In the genomic region with DNA sequence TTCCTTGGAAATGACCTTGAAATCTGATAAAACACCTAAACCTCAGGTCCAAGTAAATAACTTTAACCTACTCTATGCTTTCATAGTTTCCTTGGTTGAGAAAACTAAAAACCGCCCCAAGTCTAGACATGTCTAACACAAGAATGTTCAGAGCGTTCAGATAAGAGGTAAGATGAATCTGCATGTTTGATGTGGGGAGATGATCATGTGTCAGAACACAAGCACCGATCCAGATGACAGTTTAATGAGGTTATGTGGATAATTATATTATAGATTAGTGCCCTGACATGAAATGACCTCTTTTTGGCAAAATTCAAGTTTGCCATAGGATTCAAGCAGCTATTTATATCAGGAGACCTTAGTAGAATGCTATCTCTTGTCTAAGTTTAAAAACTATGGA, we compare ENCODE assay signal across 22 cellular contexts.
"Had no signal": no experiment of that assay in that cellular context is flagged by ENCODE, and none has a peak within 500 bp of the region (broad histone marks: within the 10 kb centered on the region; RNA-seq: fewer than 3 reads in every experiment).

No MANE protein-coding gene starts in this region.

- H3K36me3 Mint-ChIP-seq: immature natural killer cell; naive B cell; stimulated activated effector memory CD8-positive, alpha-beta T cell treated with anti-CD3 and anti-CD28 coated beads, Interleukin-12 subunit alpha, Interleukin-12 subunit beta, amount 100 ng/mL, for 72 hours; type B pancreatic cell had no signal

- H3K4me3 Mint-ChIP-seq: immature natural killer cell; naive B cell; nephron; stimulated activated effector memory CD8-positive, alpha-beta T cell treated with anti-CD3 and anti-CD28 coated beads, Interleukin-12 subunit alpha, Interleukin-12 subunit beta, amount 100 ng/mL, for 72 hours; type B pancreatic cell had no signal

- H3K27me3 ChIP-seq: esophagus muscularis mucosa, suprapubic skin, thyroid gland had no signal

- H3K4me3 ChIP-seq: dorsolateral prefrontal cortex, esophagus muscularis mucosa, left ventricle myocardium inferior, lower lobe of right lung, pancreas, suprapubic skin, thyroid gland had no signal

- H3K27me3 Mint-ChIP-seq: type B pancreatic cell had no signal

- H3K9me3 Mint-ChIP-seq: nephron, type B pancreatic cell had no signal

- H3K27ac Mint-ChIP-seq: immature natural killer cell; naive B cell; nephron; stimulated activated effector memory CD8-positive, alpha-beta T cell treated with anti-CD3 and anti-CD28 coated beads, Interleukin-12 subunit alpha, Interleukin-12 subunit beta, amount 100 ng/mL, for 72 hours; type B pancreatic cell had no signal

- H3K4me1 ChIP-seq: esophagus muscularis mucosa, left ventricle myocardium inferior, lower lobe of right lung, pancreas, thyroid gland had no signal

- DNase-seq: cortex of kidney; dorsolateral prefrontal cortex; effector CD8-positive, alpha-beta T cell; immature natural killer cell; kidney; left cardiac atrium; left ventricle myocardium inferior; lower lobe of right lung; mesenchymal stem cell; naive B cell; occipital lobe; pancreas; right cardiac atrium; stimulated activated CD4-positive, alpha-beta T cell treated with anti-CD3 and anti-CD28 coated beads, Interleukin-4, amount 100 ng/mL, for 1 hour; stimulated activated CD8-positive, alpha-beta memory T cell treated with anti-CD3 and anti-CD28 coated beads, Interleukin-4, amount 100 ng/mL, for 48 hours; stimulated activated naive CD8-positive, alpha-beta T cell treated with anti-CD3 and anti-CD28 coated beads, Interleukin-15, Interleukin-2, amounts not matched to agents 100 U/mL and 50 U/mL, for 24 hours; thyroid gland had no signal

- H3K9me3 ChIP-seq: esophagus muscularis mucosa, left ventricle myocardium inferior, lower lobe of right lung, pancreas, suprapubic skin, thyroid gland had no signal

- H3K36me3 ChIP-seq: esophagus muscularis mucosa, left ventricle myocardium inferior, lower lobe of right lung, pancreas, suprapubic skin, thyroid gland had no signal

- ATAC-seq: left cardiac atrium; lower lobe of right lung; pancreas; right cardiac atrium; stimulated activated effector memory CD8-positive, alpha-beta T cell treated with anti-CD3 and anti-CD28 coated beads, Interleukin-12 subunit alpha, Interleukin-12 subunit beta, amount 100 ng/mL, for 72 hours; stimulated activated naive CD8-positive, alpha-beta T cell treated with anti-CD3 and anti-CD28 coated beads, Interleukin-15, Interleukin-2, amounts not matched to agents 100 U/mL and 50 U/mL, for 24 hours had no signal

- H3K4me1 Mint-ChIP-seq: immature natural killer cell; naive B cell; stimulated activated effector memory CD8-positive, alpha-beta T cell treated with anti-CD3 and anti-CD28 coated beads, Interleukin-12 subunit alpha, Interleukin-12 subunit beta, amount 100 ng/mL, for 72 hours had no signal

- H3K27ac ChIP-seq: dorsolateral prefrontal cortex, esophagus muscularis mucosa, left ventricle myocardium inferior, lower lobe of right lung, pancreas, suprapubic skin, thyroid gland had no signal

- FAIRE-seq: kidney, pancreas had no signal
